8 cellular contexts compared by ENCODE assay signal in the genomic region with DNA sequence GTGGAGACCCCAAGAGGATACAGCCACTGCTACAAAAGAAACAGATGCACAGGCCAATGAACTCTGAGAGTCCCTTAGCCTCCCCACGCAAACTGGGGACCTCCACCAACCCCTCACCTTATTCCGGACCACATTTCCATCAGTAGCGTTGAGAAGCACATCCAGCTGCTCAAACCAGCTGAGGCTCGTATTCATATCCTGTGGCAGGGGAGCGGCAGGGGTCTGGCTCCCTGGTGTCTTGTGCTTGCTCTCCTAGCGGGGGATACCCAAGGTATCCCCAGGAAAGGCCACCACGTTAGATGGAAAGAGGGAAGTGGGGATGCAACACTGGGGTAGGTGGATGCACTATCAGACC. TPM values are rescaled to one million over a fixed set of nuclear protein-coding genes. Genes with fewer than 3 reads are reported as not detected.
A peak's percentile ranks its signal among the peaks of the same experiment; 100 is the strongest.
DNase-seq lines count a peak whose midpoint lies in the region; ATAC-seq, FAIRE-seq and TF ChIP-seq lines count a peak whose summit lies in the region.

No MANE protein-coding gene starts in this region.

- H3K9ac ChIP-seq in astrocyte (ENCODE audit: low read length), result peak overlapping the region; percentile 75

- peaks cover 3% of the 10 kb centered on the region for H3K79me2 ChIP-seq in astrocyte (ENCODE audit: insufficient read depth, low read length)

- no peak overlapping the region for H3K27ac Mint-ChIP-seq in astrocyte (ENCODE audit: unreplicated experiment)

- H3K9me3 Mint-ChIP-seq in astrocyte (ENCODE audit: unreplicated experiment), result no peaks in the 10 kb centered on the region

- no peaks in the 10 kb centered on the region for H3K27me3 Mint-ChIP-seq in astrocyte (ENCODE audit: low read depth, unreplicated experiment)

- H3K36me3 ChIP-seq in astrocyte (ENCODE audit: insufficient read depth, low read length) (no peaks in the 10 kb centered on the region), right lobe of liver (no peaks in the 10 kb centered on the region), upper lobe of left lung (no peaks in the 10 kb centered on the region)

- TF ChIP-seq POLR2A in right lobe of liver (IDR thresholded peaks at IDR 0.05), result no peak
- no peak for TF ChIP-seq POLR2A in upper lobe of left lung (IDR thresholded peaks at IDR 0.05)

- H4K20me1 ChIP-seq in astrocyte (ENCODE audit: insufficient read depth, low read length), result no peaks in the 10 kb centered on the region

- ATAC-seq in HG02759 (IDR thresholded peaks at IDR 0.05; ENCODE audit: unreplicated experiment) (peak; percentile 2), right lobe of liver (no peak), upper lobe of left lung (ENCODE audit: low FRiP score in 2 of 2) (no peak)

- 10% methylated on average over 7 of the region's 7 CpGs for WGBS in right lobe of liver (ENCODE audit: insufficient coverage, low coverage, low lambda C conversion rate, missing lambda C conversion rate)
- WGBS in upper lobe of left lung, 2 donors, result 3 to 5% methylated on average over 6 to 7 of the region's 7 CpGs

- H3K4me3 ChIP-seq in astrocyte (ENCODE audit: insufficient read depth, low read depth, low read length) (peak overlapping the region; percentile 85), right lobe of liver (peak overlapping the region; percentile 44 to 76 (median 63)), upper lobe of left lung (peak overlapping the region; percentile 44 to 90 (median 60))

- peak overlapping the region; percentile 95 for H3K4me3 Mint-ChIP-seq in astrocyte (ENCODE audit: unreplicated experiment)

- H2AFZ ChIP-seq in astrocyte (ENCODE audit: low read depth, low read length), result peak overlapping the region; percentile 99

- no peaks in the 10 kb centered on the region for H3K4me1 ChIP-seq in astrocyte (ENCODE audit: insufficient read depth, low read length)
- H3K4me1 ChIP-seq in right lobe of liver, result peaks cover 0 to 30% (median 14%) of the 10 kb centered on the region in 4 donors
- H3K4me1 ChIP-seq in upper lobe of left lung, result peaks cover 6 to 20% (median 10%) of the 10 kb centered on the region in 4 donors

- no peaks in the 10 kb centered on the region for H3K27me3 ChIP-seq in astrocyte (ENCODE audit: insufficient read depth, low read length)
- no peaks in the 10 kb centered on the region for H3K27me3 ChIP-seq in right lobe of liver
- no peaks in the 10 kb centered on the region for H3K27me3 ChIP-seq in upper lobe of left lung

- H3K36me3 Mint-ChIP-seq in astrocyte (ENCODE audit: low read depth, unreplicated experiment), result peaks cover 4% of the 10 kb centered on the region

- peaks cover 3% of the 10 kb centered on the region for H3K4me1 Mint-ChIP-seq in astrocyte (ENCODE audit: low read depth, unreplicated experiment)

- H3K9me3 ChIP-seq in astrocyte (ENCODE audit: insufficient read depth, low read depth, low read length), result no peaks in the 10 kb centered on the region
- H3K9me3 ChIP-seq in right lobe of liver, result no peaks in the 10 kb centered on the region
- H3K9me3 ChIP-seq in upper lobe of left lung, result no peaks in the 10 kb centered on the region

- FAIRE-seq in astrocyte (lab: Jason Lieb, UNC), result no peak
- no peak for FAIRE-seq in frontal cortex (lab: Jason Lieb, UNC)

- intact Hi-C loops in right lobe of liver (cut with DNase I), result loop anchor here in 1 of 2 donors (5.0 to 10.0 kb wide), 2 partner anchors 142 to 485 kb away; a partner anchor contains a TSS

- H3K27ac ChIP-seq in astrocyte (ENCODE audit: low read depth, low read length) (no peak overlapping the region), right lobe of liver (peak overlapping the region in 2 of 3 donors; percentile 39 to 45), upper lobe of left lung (peak overlapping the region in 2 of 4 donors; percentile 69 to 77)

- TF ChIP-seq CTCF in astrocyte (IDR thresholded peaks at IDR 0.05; ENCODE audit: insufficient read depth, low read depth, low read length) (no peak), right lobe of liver (IDR thresholded peaks at IDR 0.05) (no peak), upper lobe of left lung (IDR thresholded peaks at IDR 0.05) (no peak)

- TF ChIP-seq EP300 in upper lobe of left lung (IDR thresholded peaks at IDR 0.05), result no peak

- peak overlapping the region; percentile 98 for H3K4me2 ChIP-seq in astrocyte (ENCODE audit: low read length)

- DNase-seq in Daoy (ENCODE audit: low read depth), result peak; percentile 27
- DNase-seq in astrocyte (ENCODE audit: low read depth), result no peak
- no peak for DNase-seq in right lobe of liver
- DNase-seq in upper lobe of left lung, result no peak
- no peak for DNase-seq in frontal cortex (ENCODE audit: low spot score in 2 of 2)
- DNase-seq in NCI-H128 (lab: John Stamatoyannopoulos, UW; ENCODE audit: unreplicated experiment), result no peak
- no peak for DNase-seq in activated gamma-delta T cell treated with Interleukin-2 at 50 U/mL for 16 hours

RNA-seq across cellular contexts. Expression of a gene that starts 0.5 kb away (rescaled TPM):
- total RNA-seq in Daoy (2014; rRNA removed; shearing (Covaris generic)), result 1.9 and 3.0 TPM in 2 replicates
- total RNA-seq in astrocyte, result 3.0 and 3.5 TPM in 2 replicates
- 1 to 10 TPM in 2 of 6 experiments, under 1 TPM in 4; 0.31 to 1.3 (median 0.67) TPM for total RNA-seq in right lobe of liver
- 1 to 10 TPM in 4 of 6 donors, under 1 TPM in 1, not detected in 1; 0.76 to 2.0 (median 1.4) TPM for total RNA-seq in upper lobe of left lung
- total RNA-seq in frontal cortex, result under 0.01 TPM

RNA-seq across cellular contexts. Expression of a gene that starts 0.7 kb away (rescaled TPM):
- 10.7 and 19.7 TPM in 2 replicates for total RNA-seq in Daoy (2014; rRNA removed; shearing (Covaris generic))
- total RNA-seq in astrocyte (5.4 and 6.2 TPM in 2 replicates), right lobe of liver (10 to 100 TPM in 5 of 6 experiments, 1 to 10 TPM in 1; 7.7 to 38.5 (median 17.3) TPM), upper lobe of left lung (1 to 10 TPM; 1.6 to 6.4 (median 3.5) TPM), frontal cortex (2.0 TPM)

RNA-seq across cellular contexts. Expression of a gene that starts 8.4 kb away (rescaled TPM):
- 0.45 and 0.91 TPM in 2 replicates for total RNA-seq in Daoy (2014; rRNA removed; shearing (Covaris generic))
- total RNA-seq in astrocyte (1.7 and 2.0 TPM in 2 replicates), right lobe of liver (1 to 10 TPM; 2.7 to 5.5 (median 4.3) TPM), upper lobe of left lung (1 to 10 TPM; 2.3 to 7.4 (median 5.7) TPM), frontal cortex (0.82 TPM)

RNA-seq across cellular contexts. Expression of a gene that starts 22.3 kb away (rescaled TPM):
- total RNA-seq in Daoy (2014; rRNA removed; shearing (Covaris generic)), result 791 and 852 TPM in 2 replicates
- total RNA-seq in astrocyte, result 861 and 986 TPM in 2 replicates
- 100 to 1,000 TPM; 315 to 672 (median 358) TPM for total RNA-seq in right lobe of liver
- 100 to 1,000 TPM; 108 to 468 (median 390) TPM for total RNA-seq in upper lobe of left lung
- total RNA-seq in frontal cortex, result 217 TPM

RNA-seq across cellular contexts. Expression of a gene that starts 51.2 kb away (rescaled TPM):
- total RNA-seq in Daoy (2014; rRNA removed; shearing (Covaris generic)), result 124 and 150 TPM in 2 replicates
- total RNA-seq in astrocyte (118 and 129 TPM in 2 replicates), right lobe of liver (100 to 1,000 TPM; 115 to 308 (median 220) TPM), upper lobe of left lung (100 to 1,000 TPM in 4 of 6 donors, 10 to 100 TPM in 2; 92.1 to 210 (median 107) TPM), frontal cortex (74.6 TPM)
